In the genomic region with DNA sequence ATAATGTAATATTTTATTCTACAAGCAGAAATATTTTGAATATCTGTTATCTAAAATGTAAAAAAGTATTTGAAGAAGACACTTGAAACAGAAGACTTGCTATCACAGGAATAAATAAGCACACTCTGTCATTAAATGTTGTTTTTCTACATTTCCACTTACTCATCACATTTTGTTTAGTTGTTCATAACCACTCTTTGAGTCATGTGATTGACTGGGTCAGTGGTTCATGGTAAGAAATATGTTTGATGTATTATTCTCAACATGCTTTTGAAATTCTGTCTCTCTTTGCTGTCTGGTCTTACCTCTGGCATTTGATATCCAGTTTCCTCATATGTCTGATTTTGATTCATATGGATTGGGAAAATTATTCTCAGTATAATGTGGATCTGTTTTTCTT, we compare ENCODE assay signal across 17 cellular contexts.
A peak's percentile ranks its signal among the peaks of the same experiment; 100 is the strongest.
DNase-seq lines count a peak whose midpoint lies in the region; ATAC-seq and TF ChIP-seq lines count a peak whose summit lies in the region.
"Had no signal": no experiment of that assay in that cellular context is flagged by ENCODE, and none has a peak within 500 bp of the region (broad histone marks: within the 10 kb centered on the region; RNA-seq: fewer than 3 reads in every experiment).

No MANE protein-coding gene starts in this region.

- peak; percentile 75 for DNase-seq in HCEC 1CT
- peak; percentile 64 for DNase-seq in astrocyte of the spinal cord (ENCODE audit: low read depth, low spot score)
- peak; percentile 45 to 68 for DNase-seq in foreskin fibroblast
- DNase-seq in stromal cell of bone marrow (ENCODE audit: low read depth), result peak; percentile 51
- DNase-seq in progenitor cell of endocrine pancreas (ENCODE audit: low spot score, unreplicated experiment), result no peak
- no peak for DNase-seq in NCI-H2107 treated with DMSO at 0.1 percent for 48 hours (lab: John Stamatoyannopoulos, UW; ENCODE audit: unreplicated experiment)
- DNase-seq: activated gamma-delta T cell; CD4-positive, CD25-positive, alpha-beta regulatory T cell; head of caudate nucleus; left colon; naive B cell; NCI-H1092 treated with DMSO at 0.1 percent for 48 hours; stimulated activated CD4-positive, alpha-beta T cell treated with anti-CD3 and anti-CD28 coated beads, Interleukin-1b, Interleukin-23, amount 100 ng/mL, for 48 hours; stimulated activated CD8-positive, alpha-beta memory T cell treated with anti-CD3 and anti-CD28 coated beads, Interleukin-4, amount 100 ng/mL, for 48 hours; SW 1271; tibial artery had no signal

- peaks cover 3% of the 10 kb centered on the region for H3K4me1 Mint-ChIP-seq in progenitor cell of endocrine pancreas (ENCODE audit: low read depth)
- H3K4me1 Mint-ChIP-seq: naive B cell had no signal

- no peak overlapping the region for H3K4me3 ChIP-seq in astrocyte of the spinal cord (ENCODE audit: low read depth, low read length)
- no peak overlapping the region for H3K4me3 ChIP-seq in foreskin fibroblast (ENCODE audit: low read depth in 1 of 2, low read length in 2 of 2)
- H3K4me3 ChIP-seq: tibial artery had no signal

- no peak overlapping the region for H3K27ac Mint-ChIP-seq in progenitor cell of endocrine pancreas
- H3K27ac Mint-ChIP-seq: CD4-positive, CD25-positive, alpha-beta regulatory T cell; naive B cell had no signal

- ATAC-seq in HG03139 (IDR thresholded peaks at IDR 0.05; ENCODE audit: unreplicated experiment), result no peak
- ATAC-seq: left colon had no signal

- TF ChIP-seq CTCF in astrocyte of the spinal cord (IDR thresholded peaks at IDR 0.05; ENCODE audit: low read depth, low read length), result no peak
- no peak for TF ChIP-seq CTCF in foreskin fibroblast (IDR thresholded peaks at IDR 0.05; ENCODE audit: low read depth, low read length)
- TF ChIP-seq CTCF in progenitor cell of endocrine pancreas (IDR thresholded peaks at IDR 0.05; ENCODE audit: unreplicated experiment), result no peak

- H3K27me3 Mint-ChIP-seq in progenitor cell of endocrine pancreas, result no peaks in the 10 kb centered on the region
- H3K27me3 Mint-ChIP-seq: CD4-positive, CD25-positive, alpha-beta regulatory T cell had no signal

- no peaks in the 10 kb centered on the region for H3K9me3 Mint-ChIP-seq in progenitor cell of endocrine pancreas (ENCODE audit: low read depth)
- H3K9me3 Mint-ChIP-seq: naive B cell had no signal

- in situ Hi-C loops in astrocyte of the spinal cord (cut with HindIII; ENCODE audit: low sequenced_read_pairs), result no loop called here

- no peaks in the 10 kb centered on the region for H3K36me3 Mint-ChIP-seq in progenitor cell of endocrine pancreas (ENCODE audit: insufficient read depth)
- H3K36me3 Mint-ChIP-seq: CD4-positive, CD25-positive, alpha-beta regulatory T cell; naive B cell had no signal

- H3K4me3 Mint-ChIP-seq in progenitor cell of endocrine pancreas (ENCODE audit: low read depth), result no peak overlapping the region
- H3K4me3 Mint-ChIP-seq: CD4-positive, CD25-positive, alpha-beta regulatory T cell; naive B cell had no signal

Comparison
In these comparisons a context has a peak if more than half of its experiments do, and no peak if none do; other contexts are left out.
1. DNase-seq: peak in HCEC 1CT (single experiment), astrocyte of the spinal cord (single experiment), foreskin fibroblast (2 of 2) and stromal cell of bone marrow (single experiment); none in progenitor cell of endocrine pancreas (single experiment) and NCI-H2107 treated with DMSO at 0.1 percent for 48 hours (single experiment).